Comparison of ENCODE assay signal across 10 cellular contexts in genomic region chr2:201132518-201132917, GRCh38. TPM values are rescaled to one million over a fixed set of nuclear protein-coding genes. Genes with fewer than 3 reads are reported as not detected.
A peak's percentile ranks its signal among the peaks of the same experiment; 100 is the strongest.
DNase-seq lines count a peak whose midpoint lies in the region; ATAC-seq, FAIRE-seq and TF ChIP-seq lines count a peak whose summit lies in the region.
"Had no signal": no experiment of that assay in that cellular context is flagged by ENCODE, and none has a peak within 500 bp of the region (broad histone marks: within the 10 kb centered on the region; RNA-seq: fewer than 3 reads in every experiment).

No MANE protein-coding gene starts in this region.

- H3K4me1 ChIP-seq in mucosa of rectum (ENCODE audit: control insufficient read depth in 2 of 2, insufficient read depth in 2 of 2, low read length in 2 of 2) (peaks cover 13 to 25% of the 10 kb centered on the region in 2 donors), tibial artery (peaks cover 0 to 67% (median 39%) of the 10 kb centered on the region in 4 donors)

- H3K27ac ChIP-seq in mucosa of rectum (ENCODE audit: low read depth in 2 of 2, low read length in 2 of 2) = peak overlapping the region; percentile 8 to 18
- H3K27ac ChIP-seq in tibial artery = no peak overlapping the region

- peak overlapping the region; percentile 60 for H3K4me3 Mint-ChIP-seq in T-helper 2 cell treated with Interferon-gamma antibody and Interleukin-4, amounts not matched to agents 5 μg/mL and 100 μg/mL, for 36 hours

- intact Hi-C loops in tibial artery (cut with DNase I; ENCODE audit: low total_unique reads) = no loop called here

- H3K4me3 ChIP-seq in mucosa of rectum (ENCODE audit: low read length in 2 of 2) (no peak overlapping the region), tibial artery (no peak overlapping the region)
- H3K4me3 ChIP-seq: mucosa of descending colon had no signal

- no peak for TF ChIP-seq CTCF in tibial artery (IDR thresholded peaks at IDR 0.05)

- in situ Hi-C loops in ACHN (cut with HindIII; ENCODE audit: low pct_ligation_motif_present, low pct_unique_long_range_greater_than_20kb, low sequenced_read_pairs) = no loop called here

- H3K36me3 Mint-ChIP-seq in T-helper 2 cell treated with Interferon-gamma antibody and Interleukin-4, amounts not matched to agents 5 μg/mL and 100 μg/mL, for 36 hours (ENCODE audit: low read depth) = peaks cover 62% of the 10 kb centered on the region

- no peak for TF ChIP-seq POLR2A in GM12891 (IDR thresholded peaks at IDR 0.05; ENCODE audit: low read depth, low read length)

- FAIRE-seq in GM12891 (lab: Jason Lieb, UNC) = no peak
- FAIRE-seq: colon had no signal

- peak; percentile 24 for ATAC-seq in GM21515 (IDR thresholded peaks at IDR 0.05; ENCODE audit: unreplicated experiment)
- ATAC-seq: mucosa of descending colon had no signal

- no peaks in the 10 kb centered on the region for H3K9me3 ChIP-seq in mucosa of rectum (ENCODE audit: control insufficient read depth in 2 of 2, low read length in 2 of 2)
- H3K9me3 ChIP-seq in tibial artery = no peaks in the 10 kb centered on the region
- H3K9me3 ChIP-seq: mucosa of descending colon had no signal

- H3K27me3 ChIP-seq in mucosa of rectum (ENCODE audit: control insufficient read depth in 2 of 2, insufficient read depth in 2 of 2, low read length in 2 of 2) (no peaks in the 10 kb centered on the region), tibial artery (no peaks in the 10 kb centered on the region)

- peaks cover 36 to 44% of the 10 kb centered on the region in 2 donors for H3K36me3 ChIP-seq in mucosa of rectum (ENCODE audit: control insufficient read depth in 2 of 2, insufficient read depth in 2 of 2, low read length in 2 of 2)
- H3K36me3 ChIP-seq in tibial artery = peaks cover 31 to 51% (median 45%) of the 10 kb centered on the region in 3 donors

- peak; percentile 65 for DNase-seq in GF-D8 (lab: John Stamatoyannopoulos, UW)
- DNase-seq in T-helper 2 cell treated with Interferon-gamma antibody and Interleukin-4, amounts not matched to agents 5 μg/mL and 100 μg/mL, for 36 hours (ENCODE audit: low spot score) = no peak
- no peak for DNase-seq in mesenteric fat pad (ENCODE audit: low spot score)
- no peak for DNase-seq in tibial artery
- no peak for DNase-seq in GM12891 (ENCODE audit: insufficient read length, low spot score)
- no peak for DNase-seq in ACHN
- DNase-seq: mucosa of descending colon had no signal

- H3K9me3 Mint-ChIP-seq in T-helper 2 cell treated with Interferon-gamma antibody and Interleukin-4, amounts not matched to agents 5 μg/mL and 100 μg/mL, for 36 hours = no peaks in the 10 kb centered on the region

- H3K27ac Mint-ChIP-seq in T-helper 2 cell treated with Interferon-gamma antibody and Interleukin-4, amounts not matched to agents 5 μg/mL and 100 μg/mL, for 36 hours = peak overlapping the region; percentile 72

- no peaks in the 10 kb centered on the region for H3K27me3 Mint-ChIP-seq in T-helper 2 cell treated with Interferon-gamma antibody and Interleukin-4, amounts not matched to agents 5 μg/mL and 100 μg/mL, for 36 hours (ENCODE audit: low read depth)

- H3K4me1 Mint-ChIP-seq in T-helper 2 cell treated with Interferon-gamma antibody and Interleukin-4, amounts not matched to agents 5 μg/mL and 100 μg/mL, for 36 hours (ENCODE audit: low read depth) = peaks cover 53% of the 10 kb centered on the region

- no peak overlapping the region for H3K9ac ChIP-seq in mucosa of rectum (ENCODE audit: low read depth in 1 of 2, low read length in 2 of 2)

TF ChIP-seq in GM12891, 5 proteins besides CTCF, POLR2A, EP300 and RAD21:
- TF ChIP-seq SPI1 (IDR thresholded peaks at IDR 0.05; ENCODE audit: low read depth, low read length) (no peak), TAF1 (IDR thresholded peaks at IDR 0.05; ENCODE audit: low read depth, low read length) (no peak), POLR2AphosphoS5 (IDR thresholded peaks at IDR 0.05; ENCODE audit: low read depth, low read length) (no peak), PAX5 (IDR thresholded peaks at IDR 0.05; ENCODE audit: insufficient read depth, low read length, severe bottlenecking) (no peak), POU2F2 (IDR thresholded peaks at IDR 0.05; ENCODE audit: low read depth, low read length) (no peak)

RNA-seq across cellular contexts. Expression of gene CFLAR, which starts 16.6 kb away (rescaled TPM):
- 282 TPM for total RNA-seq in mesenteric fat pad
- polyA plus RNA-seq in GM12891 (2012; ENCODE audit: low read depth, missing spikeins) = 139 TPM

RNA-seq across cellular contexts. Expression of gene CASP10, which starts 50.4 kb away (rescaled TPM):
- total RNA-seq in mesenteric fat pad = 10.7 TPM
- 3.9 TPM for polyA plus RNA-seq in GM12891 (2012; ENCODE audit: low read depth, missing spikeins)

Comparison
In these comparisons a context has a peak if more than half of its experiments do, and no peak if none do; other contexts are left out.
1. H3K27ac ChIP-seq: peak in mucosa of rectum (2 of 2); none in tibial artery (0 of 2).